Comparison of ENCODE assay signal across 12 cellular contexts in the genomic region with DNA sequence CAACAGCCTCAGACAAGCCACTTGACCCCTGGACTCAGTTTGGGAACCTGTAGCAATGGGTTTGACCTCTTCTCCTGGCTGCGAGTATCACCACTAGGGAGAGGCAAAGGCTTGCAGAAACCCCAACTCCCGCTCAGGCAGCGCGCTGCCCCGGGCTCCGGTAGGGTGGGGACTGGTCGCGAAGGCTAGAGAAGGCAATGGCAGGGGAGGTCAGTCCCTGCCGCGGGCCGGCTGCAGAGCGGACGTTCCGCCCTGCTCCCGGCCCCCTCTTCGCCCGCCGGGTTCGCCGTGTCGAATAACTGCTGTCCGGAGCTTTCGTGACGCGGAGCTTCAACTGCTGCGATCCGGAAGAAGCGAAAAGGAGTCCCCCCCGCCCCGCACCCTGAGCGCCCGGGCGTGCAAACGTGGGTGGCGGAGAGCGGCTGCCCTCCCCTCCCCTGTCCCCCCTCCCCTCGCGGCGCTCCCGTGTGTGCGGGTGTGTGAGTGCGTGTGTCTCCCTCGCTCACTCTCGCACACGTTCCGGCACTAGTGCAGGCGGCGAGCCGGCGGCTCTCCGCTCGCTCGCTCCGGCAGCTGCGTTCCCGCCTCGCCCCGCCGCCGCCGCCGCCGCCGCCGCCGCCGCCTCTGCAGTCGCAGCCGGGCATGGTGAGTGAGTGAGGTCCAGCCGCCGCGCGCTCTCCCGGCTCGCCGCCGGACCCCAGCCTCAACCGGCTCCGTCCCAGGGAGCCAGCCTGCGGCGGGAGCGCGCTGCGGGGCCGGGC. TPM values are rescaled to one million over a fixed set of nuclear protein-coding genes. Genes with fewer than 3 reads are reported as not detected.
DNase-seq lines count a peak whose midpoint lies in the region; ATAC-seq, FAIRE-seq and TF ChIP-seq lines count a peak whose summit lies in the region.
"Had no signal": no experiment of that assay in that cellular context is flagged by ENCODE, and none has a peak within 500 bp of the region (broad histone marks: within the 10 kb centered on the region; RNA-seq: fewer than 3 reads in every experiment).

No MANE protein-coding gene starts in this region.

- H3K27ac Mint-ChIP-seq in activated T-cell treated with anti-CD3 and anti-CD28 coated beads, Interleukin-2, amount 50 U/mL, for 24 hours: no peak overlapping the region
- H3K27ac Mint-ChIP-seq: activated naive CD8-positive, alpha-beta T cell treated with anti-CD3 and anti-CD28 coated beads, Interleukin-2, amount 50 U/mL, for 24 hours had no signal

- DNase-seq in D721Med (ENCODE audit: insufficient read length, low spot score) (no peak), dorsolateral prefrontal cortex (peak in 6 of 10 donors; percentile 20 to 62 (median 42)), kidney tubule cell (ENCODE audit: low spot score) (peak; percentile 20), gastrocnemius medialis (no peak), SHP77 (lab: John Stamatoyannopoulos, UW) (no peak)
- DNase-seq in activated T-cell treated with anti-CD3 and anti-CD28 coated beads, Interleukin-2, amount 50 U/mL, for 24 hours: no peak
- DNase-seq: activated naive CD8-positive, alpha-beta T cell treated with anti-CD3 and anti-CD28 coated beads, Interleukin-2, amount 50 U/mL, for 24 hours; NCI-H1048 had no signal

- H3K9me3 Mint-ChIP-seq in activated T-cell treated with anti-CD3 and anti-CD28 coated beads, Interleukin-2, amount 50 U/mL, for 24 hours: peaks cover under 1% of the 10 kb centered on the region
- H3K9me3 Mint-ChIP-seq: activated naive CD8-positive, alpha-beta T cell treated with anti-CD3 and anti-CD28 coated beads, Interleukin-2, amount 50 U/mL, for 24 hours had no signal

- H3K4me1 Mint-ChIP-seq in activated T-cell treated with anti-CD3 and anti-CD28 coated beads, Interleukin-2, amount 50 U/mL, for 24 hours (ENCODE audit: low read depth): peaks cover 2% of the 10 kb centered on the region
- H3K4me1 Mint-ChIP-seq: activated naive CD8-positive, alpha-beta T cell treated with anti-CD3 and anti-CD28 coated beads, Interleukin-2, amount 50 U/mL, for 24 hours had no signal

- H3K9me3 ChIP-seq in gastrocnemius medialis: no peaks in the 10 kb centered on the region

- in situ Hi-C loops in gastrocnemius medialis (cut with MboI; ENCODE audit: low sequenced_read_pairs in 4 of 4): no loop called here

- ATAC-seq in gastrocnemius medialis (peak in 1 of 2 donors; percentile 52), HG02885 (IDR thresholded peaks at IDR 0.05; ENCODE audit: poor library complexity, unreplicated experiment) (no peak), HG03457 (IDR thresholded peaks at IDR 0.05; ENCODE audit: unreplicated experiment) (no peak)
- ATAC-seq: activated naive CD8-positive, alpha-beta T cell treated with anti-CD3 and anti-CD28 coated beads, Interleukin-2, amount 50 U/mL, for 24 hours; Panc1 had no signal

- FAIRE-seq in D721Med (lab: Jason Lieb, UNC): no peak

- intact Hi-C loops in dorsolateral prefrontal cortex (cut with DNase I): loop anchor here in 1 of 2 donors (5.0 to 10.0 kb wide), 3 partner anchors 65 to 402 kb away; no protein-coding TSS in a partner anchor
- intact Hi-C loops in gastrocnemius medialis (cut with DNase I; ENCODE audit: low total_unique reads): no loop called here

- peak overlapping the region; percentile 14 to 69 (median 53) for H3K4me3 ChIP-seq in dorsolateral prefrontal cortex
- peak overlapping the region in 3 of 4 donors; percentile 27 to 40 (median 40) for H3K4me3 ChIP-seq in gastrocnemius medialis

- H3K27me3 Mint-ChIP-seq in activated T-cell treated with anti-CD3 and anti-CD28 coated beads, Interleukin-2, amount 50 U/mL, for 24 hours: peaks cover 60% of the 10 kb centered on the region

- no peaks in the 10 kb centered on the region for H3K4me1 ChIP-seq in gastrocnemius medialis

- H3K27me3 ChIP-seq in dorsolateral prefrontal cortex (peaks cover 0 to 55% (median 27%) of the 10 kb centered on the region in 45 donors), gastrocnemius medialis (peaks cover 11 to 50% (median 14%) of the 10 kb centered on the region in 3 donors)

- no peaks in the 10 kb centered on the region for H3K36me3 Mint-ChIP-seq in activated T-cell treated with anti-CD3 and anti-CD28 coated beads, Interleukin-2, amount 50 U/mL, for 24 hours (ENCODE audit: low read depth)

- TF ChIP-seq POLR2A in gastrocnemius medialis (IDR thresholded peaks at IDR 0.05): no peak

- TF ChIP-seq CTCF in D721Med (IDR thresholded peaks at IDR 0.05; ENCODE audit: insufficient read depth, missing control alignments) (peak; percentile 21), dorsolateral prefrontal cortex (IDR thresholded peaks at IDR 0.05 in 54 of 56, conservative IDR thresholded peaks at IDR 0.05 in 2 of 56; ENCODE audit: low read depth in 1 of 56, partially characterized antibody in 56 of 56) (peak in 47 of 56 donors; percentile 14 to 64 (median 36)), gastrocnemius medialis (IDR thresholded peaks at IDR 0.05 in 4 of 5, conservative IDR thresholded peaks at IDR 0.05 in 1 of 5) (no peak)

- H3K4me3 Mint-ChIP-seq in activated T-cell treated with anti-CD3 and anti-CD28 coated beads, Interleukin-2, amount 50 U/mL, for 24 hours: no peak overlapping the region
- H3K4me3 Mint-ChIP-seq: activated naive CD8-positive, alpha-beta T cell treated with anti-CD3 and anti-CD28 coated beads, Interleukin-2, amount 50 U/mL, for 24 hours had no signal

- H3K36me3 ChIP-seq in gastrocnemius medialis: no peaks in the 10 kb centered on the region

- H3K27ac ChIP-seq in dorsolateral prefrontal cortex (peak overlapping the region in 10 of 59 donors; percentile 6 to 55 (median 36)), gastrocnemius medialis (peak overlapping the region in 1 of 4 donors; percentile 6)
- H3K27ac ChIP-seq: epithelial cell of prostate had no signal

RNA-seq across cellular contexts. Expression of a gene that starts 0.8 kb away (rescaled TPM):
- 10 to 100 TPM in 79 of 120 experiments, 1 to 10 TPM in 41; 4.6 to 28.8 (median 11.3) TPM for total RNA-seq in dorsolateral prefrontal cortex
- under 1 TPM; 0.19 to 0.46 (median 0.31) TPM for total RNA-seq in gastrocnemius medialis

Comparison
In these comparisons a context has a peak if more than half of its experiments do, and no peak if none do; other contexts are left out.
1. DNase-seq: peak in dorsolateral prefrontal cortex (6 of 10) and kidney tubule cell (single experiment); none in D721Med (single experiment), gastrocnemius medialis (0 of 2), SHP77 (0 of 2) and activated T-cell treated with anti-CD3 and anti-CD28 coated beads, Interleukin-2, amount 50 U/mL, for 24 hours (single experiment).
2. CTCF ChIP-seq: peak in D721Med (single experiment) and dorsolateral prefrontal cortex (47 of 56); none in gastrocnemius medialis (0 of 5).